In genomic region chr3:164018500-164018899, GRCh38 we compare ENCODE assay signal across 23 cellular contexts.
"Had no signal": no experiment of that assay in that cellular context is flagged by ENCODE, and none has a peak within 500 bp of the region (broad histone marks: within the 10 kb centered on the region; RNA-seq: fewer than 3 reads in every experiment).

No MANE protein-coding gene starts in this region.

- H3K4me3 ChIP-seq: K562, SJSA1, SK-N-MC had no signal

- H3K9ac ChIP-seq: KMS-11 had no signal

- H3K27ac ChIP-seq: HL-60, KMS-11, SJSA1, SK-N-MC had no signal

- H3K27me3 Mint-ChIP-seq: IgD-negative memory B cell had no signal

- H3K4me1 Mint-ChIP-seq: IgD-negative memory B cell had no signal

- ATAC-seq: K562 had no signal

- H3K36me3 Mint-ChIP-seq: IgD-negative memory B cell had no signal

- H3K4me3 Mint-ChIP-seq: IgD-negative memory B cell had no signal

- H3K9me3 ChIP-seq: SJSA1 had no signal

- H3K27ac Mint-ChIP-seq: IgD-negative memory B cell had no signal

- H3K36me3 ChIP-seq: SJSA1 had no signal

- H3K9me3 Mint-ChIP-seq: IgD-negative memory B cell had no signal

- H3K27me3 ChIP-seq: SJSA1 had no signal

- DNase-seq: Kasumi-1, MM.1S, NCI-H1092 treated with DMSO at 0.1 percent for 48 hours, NCI-H1436, NCI-H187, NCI-H2029, NCI-H2081 treated with DMSO at 0.1 percent for 48 hours, NCI-H2171, NCI-H226, NCI-H446, NCI-H510A, NCI-H524 treated with DMSO at 0.1 percent for 48 hours, NCI-H69, NCI-H774, Right ventricle myocardium superior, RPMI8226, SIG-M5 had no signal

- H3K4me1 ChIP-seq: SJSA1 had no signal
